ENCODE assay signal across 13 cellular contexts in genomic region chr4:176238819-176239218, GRCh38. TPM values are rescaled to one million over a fixed set of nuclear protein-coding genes. Genes with fewer than 3 reads are reported as not detected.
DNase-seq lines count a peak whose midpoint lies in the region; ATAC-seq and TF ChIP-seq lines count a peak whose summit lies in the region.
"Had no signal": no experiment of that assay in that cellular context is flagged by ENCODE, and none has a peak within 500 bp of the region (broad histone marks: within the 10 kb centered on the region; RNA-seq: fewer than 3 reads in every experiment).

No MANE protein-coding gene starts in this region.

- H3K36me3 ChIP-seq in skeletal muscle satellite cell (ENCODE audit: insufficient read depth, low read length) (peaks cover 14% of the 10 kb centered on the region), colonic mucosa (no peaks in the 10 kb centered on the region)

- H3K4me1 ChIP-seq in foreskin keratinocyte = no peaks in the 10 kb centered on the region
- H3K4me1 ChIP-seq in skeletal muscle satellite cell (ENCODE audit: control insufficient read depth, insufficient read depth, low read length) = peaks cover 23% of the 10 kb centered on the region
- no peaks in the 10 kb centered on the region for H3K4me1 ChIP-seq in colonic mucosa

- peak overlapping the region; percentile 59 for H3K9ac ChIP-seq in skeletal muscle satellite cell (ENCODE audit: low read depth, low read length)
- no peak overlapping the region for H3K9ac ChIP-seq in colonic mucosa (ENCODE audit: low read depth in 2 of 2, low read length in 2 of 2)

- peak overlapping the region; percentile 68 for H3K4me2 ChIP-seq in skeletal muscle satellite cell (ENCODE audit: low read length)

- peak overlapping the region; percentile 54 for H3K27ac ChIP-seq in VCaP
- no peak overlapping the region for H3K27ac ChIP-seq in foreskin keratinocyte
- no peak overlapping the region for H3K27ac ChIP-seq in colonic mucosa
- H3K27ac ChIP-seq: C4-2B had no signal

- no peaks in the 10 kb centered on the region for H3K9me3 ChIP-seq in skeletal muscle satellite cell (replicated peaks; ENCODE audit: low read length)
- H3K9me3 ChIP-seq in colonic mucosa = no peaks in the 10 kb centered on the region

- H3K27me3 ChIP-seq in foreskin keratinocyte (no peaks in the 10 kb centered on the region), skeletal muscle satellite cell (ENCODE audit: control insufficient read depth, insufficient read depth, low read length) (no peaks in the 10 kb centered on the region), colonic mucosa (no peaks in the 10 kb centered on the region)

- intact Hi-C loops in colonic mucosa (cut with DNase I) = no loop called here

- DNase-seq in H4 (ENCODE audit: low spot score) = peak; percentile 78
- peak in 1 of 2 donors; percentile 12 for DNase-seq in foreskin keratinocyte
- DNase-seq in cerebellum (ENCODE audit: low spot score) = no peak
- DNase-seq in colonic mucosa = no peak
- DNase-seq in SKM-1 treated with dmso at 0.1 percent for 144 hours (lab: John Stamatoyannopoulos, UW; ENCODE audit: unreplicated experiment) = no peak
- DNase-seq: activated CD4-positive, alpha-beta memory T cell treated with anti-CD3 and anti-CD28 coated beads for 36 hours; activated naive CD4-positive, alpha-beta T cell treated with anti-CD3 and anti-CD28 coated beads, Interleukin-2, amount 10 ng/mL, durations not matched to agents 7 days and 5 days; NCI-H1417; stimulated activated CD4-positive, alpha-beta T cell treated with anti-CD3 and anti-CD28 coated beads, Interleukin-12 subunit alpha, Interleukin-12 subunit beta, amount 100 ng/mL, for 4 hours had no signal

- H3K4me3 ChIP-seq in skeletal muscle satellite cell (ENCODE audit: low read length) (peak overlapping the region; percentile 16), colonic mucosa (no peak overlapping the region)

- TF ChIP-seq CTCF in VCaP (conservative IDR thresholded peaks at IDR 0.05) = no peak
- no peak for TF ChIP-seq CTCF in foreskin keratinocyte (conservative IDR thresholded peaks at IDR 0.05)
- no peak for TF ChIP-seq CTCF in colonic mucosa (IDR thresholded peaks at IDR 0.05)

- ATAC-seq in foreskin keratinocyte (peak; percentile 37), GM21381 (IDR thresholded peaks at IDR 0.05; ENCODE audit: unreplicated experiment) (no peak)

RNA-seq across cellular contexts. Expression of gene ASB5, which starts 30.2 kb away (rescaled TPM):
- 0.10 and 0.37 TPM in 2 replicates for total RNA-seq in H4 (2014; rRNA removed; shearing (Covaris generic))
- total RNA-seq in foreskin keratinocyte (not detected in 2 replicates), cerebellum (0.36 TPM), colonic mucosa (1 to 10 TPM in 1 of 2 donors, not detected in 1; 1.7 TPM)
- polyA plus RNA-seq in foreskin keratinocyte = 0.03 TPM in 1 of 2 replicates, not detected in the other
- 12.2 and 29.1 TPM in 2 replicates for total RNA-seq in skeletal muscle satellite cell (2012; rRNA removed)
- total RNA-seq: activated CD4-positive, alpha-beta memory T cell treated with anti-CD3 and anti-CD28 coated beads for 36 hours had no signal

RNA-seq across cellular contexts. Expression of gene SPATA4, which starts 43.4 kb away (rescaled TPM):
- not detected in 2 replicates for total RNA-seq in H4 (2014; rRNA removed; shearing (Covaris generic))
- total RNA-seq in foreskin keratinocyte = 0.10 and 0.14 TPM in 2 replicates
- polyA plus RNA-seq in foreskin keratinocyte = 0.09 and 0.12 TPM in 2 replicates
- total RNA-seq in skeletal muscle satellite cell (2012; rRNA removed) = 0.44 and 0.76 TPM in 2 replicates
- total RNA-seq in cerebellum = 0.09 TPM
- total RNA-seq in colonic mucosa = not detected
- total RNA-seq: activated CD4-positive, alpha-beta memory T cell treated with anti-CD3 and anti-CD28 coated beads for 36 hours had no signal
